In the genomic region with DNA sequence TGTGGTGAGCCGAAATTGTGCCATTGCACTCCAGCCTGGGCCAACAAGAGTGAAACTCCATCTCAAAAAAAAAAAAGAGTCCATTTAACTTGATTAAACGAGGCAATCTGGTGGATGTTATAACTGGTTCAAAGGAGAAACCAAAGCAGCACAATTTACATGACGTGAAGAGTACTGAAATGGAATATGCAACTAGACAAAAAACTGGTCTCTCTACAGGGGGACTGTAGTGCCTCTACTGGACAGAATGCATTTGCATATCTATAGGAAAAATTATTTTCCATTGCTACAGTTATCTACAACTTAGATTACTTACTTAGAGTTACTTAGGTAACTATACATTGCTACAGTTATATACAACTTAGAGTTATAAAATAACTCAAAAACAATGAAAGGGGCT, we compare ENCODE assay signal across 13 cellular contexts. TPM values are rescaled to one million over a fixed set of nuclear protein-coding genes. Genes with fewer than 3 reads are reported as not detected.
DNase-seq lines count a peak whose midpoint lies in the region; FAIRE-seq and TF ChIP-seq lines count a peak whose summit lies in the region.
"Had no signal": no experiment of that assay in that cellular context is flagged by ENCODE, and none has a peak within 500 bp of the region (broad histone marks: within the 10 kb centered on the region; RNA-seq: fewer than 3 reads in every experiment).

No MANE protein-coding gene starts in this region.

- H2AFZ ChIP-seq in astrocyte (ENCODE audit: low read depth, low read length), result no peak overlapping the region

- peak overlapping the region; percentile 5 for H3K27ac ChIP-seq in astrocyte (ENCODE audit: low read depth, low read length)

- H3K4me2 ChIP-seq in astrocyte (ENCODE audit: low read length), result no peak overlapping the region

- no peaks in the 10 kb centered on the region for H3K9me3 ChIP-seq in astrocyte (ENCODE audit: insufficient read depth, low read depth, low read length)

- peak overlapping the region; percentile 83 for H3K27ac Mint-ChIP-seq in astrocyte (ENCODE audit: unreplicated experiment)

- H3K36me3 ChIP-seq in astrocyte (ENCODE audit: insufficient read depth, low read length) (no peaks in the 10 kb centered on the region), H7 (replicated peaks; ENCODE audit: control insufficient read depth, insufficient read depth, low read length) (no peaks in the 10 kb centered on the region)

- peak; percentile 39 for DNase-seq in AG08396 (ENCODE audit: low spot score)
- DNase-seq in HCEC 1CT, result peak; percentile 71
- DNase-seq in astrocyte (ENCODE audit: low read depth), result no peak
- peak; percentile 45 for DNase-seq in hepatic stellate cell (ENCODE audit: low spot score)
- no peak for DNase-seq in lower leg skin (ENCODE audit: low spot score in 2 of 2)
- DNase-seq in NCI-H1930 (lab: John Stamatoyannopoulos, UW), result no peak
- no peak for DNase-seq in ecto neural progenitor cell (ENCODE audit: low spot score)
- DNase-seq in H7, result no peak
- DNase-seq: amygdala; NK-92 treated with Interleukin-12 subunit alpha and Interleukin-12 subunit beta, amount 100 ng/mL, for 24 hours; small intestine had no signal

- no peak overlapping the region for H3K9ac ChIP-seq in astrocyte (ENCODE audit: low read length)

- H3K4me3 ChIP-seq in astrocyte (ENCODE audit: insufficient read depth, low read depth, low read length) (no peak overlapping the region), lower leg skin (ENCODE audit: low read depth, poor library complexity, severe bottlenecking) (no peak overlapping the region), H7 (ENCODE audit: insufficient read depth, low read depth, low read length) (no peak overlapping the region)

- no peak for TF ChIP-seq POLR2A in lower leg skin (IDR thresholded peaks at IDR 0.05)

- no peak overlapping the region for H3K4me3 Mint-ChIP-seq in astrocyte (ENCODE audit: unreplicated experiment)

- H3K36me3 Mint-ChIP-seq in astrocyte (ENCODE audit: low read depth, unreplicated experiment), result peaks cover 5% of the 10 kb centered on the region

- TF ChIP-seq CTCF in astrocyte (IDR thresholded peaks at IDR 0.05; ENCODE audit: insufficient read depth, low read depth, low read length) (peak; percentile 58), lower leg skin (IDR thresholded peaks at IDR 0.05) (no peak)

- no peaks in the 10 kb centered on the region for H3K27me3 Mint-ChIP-seq in astrocyte (ENCODE audit: low read depth, unreplicated experiment)

- 73 to 74% methylated on average over 3 of the region's 3 CpGs for WGBS in lower leg skin, 2 donors

- no peaks in the 10 kb centered on the region for H3K27me3 ChIP-seq in astrocyte (ENCODE audit: insufficient read depth, low read length)
- H3K27me3 ChIP-seq in H7 (ENCODE audit: control insufficient read depth, insufficient read depth, low read length), result peaks cover 14% of the 10 kb centered on the region

- H3K4me1 ChIP-seq in astrocyte (ENCODE audit: insufficient read depth, low read length), result peaks cover 60% of the 10 kb centered on the region

- no peaks in the 10 kb centered on the region for H3K9me3 Mint-ChIP-seq in astrocyte (ENCODE audit: unreplicated experiment)

- peaks cover 55% of the 10 kb centered on the region for H3K4me1 Mint-ChIP-seq in astrocyte (ENCODE audit: low read depth, unreplicated experiment)

- H4K20me1 ChIP-seq in astrocyte (ENCODE audit: insufficient read depth, low read length), result peaks cover 12% of the 10 kb centered on the region

- FAIRE-seq in astrocyte (lab: Jason Lieb, UNC), result no peak
- FAIRE-seq: small intestine had no signal

- intact Hi-C loops in lower leg skin (cut with DNase I; ENCODE audit: low total_unique reads), result no loop called here

- H3K79me2 ChIP-seq in astrocyte (ENCODE audit: insufficient read depth, low read length), result peaks cover 32% of the 10 kb centered on the region

RNA-seq across cellular contexts. Expression of gene CAPN2, which starts 2.7 kb away (rescaled TPM):
- total RNA-seq in astrocyte (340 and 391 TPM in 2 replicates), lower leg skin (10 to 100 TPM; 33.7 to 73.3 (median 47.2) TPM)
- total RNA-seq in H7 (2014; rRNA removed; shearing (Covaris generic)), result 46.8 and 60.4 TPM in 2 replicates

RNA-seq across cellular contexts. Expression of gene CAPN8, which starts 44.1 kb away (rescaled TPM):
- not detected in 2 replicates for total RNA-seq in astrocyte
- total RNA-seq in lower leg skin, result 1 to 10 TPM in 1 of 4 donors, under 1 TPM in 3; 0.27 to 2.4 (median 0.34) TPM
- total RNA-seq in H7 (2014; rRNA removed; shearing (Covaris generic)), result not detected in 2 replicates
- total RNA-seq: Daoy, glomerular endothelial cell had no signal

Comparison
In these comparisons a context has a peak if more than half of its experiments do, and no peak if none do; other contexts are left out.
1. DNase-seq: peak in AG08396 (single experiment), HCEC 1CT (single experiment) and hepatic stellate cell (single experiment); none in astrocyte (single experiment), lower leg skin (0 of 2), NCI-H1930 (0 of 2), ecto neural progenitor cell (single experiment) and H7 (single experiment).